Comparison of ENCODE assay signal across 34 cellular contexts in the genomic region with DNA sequence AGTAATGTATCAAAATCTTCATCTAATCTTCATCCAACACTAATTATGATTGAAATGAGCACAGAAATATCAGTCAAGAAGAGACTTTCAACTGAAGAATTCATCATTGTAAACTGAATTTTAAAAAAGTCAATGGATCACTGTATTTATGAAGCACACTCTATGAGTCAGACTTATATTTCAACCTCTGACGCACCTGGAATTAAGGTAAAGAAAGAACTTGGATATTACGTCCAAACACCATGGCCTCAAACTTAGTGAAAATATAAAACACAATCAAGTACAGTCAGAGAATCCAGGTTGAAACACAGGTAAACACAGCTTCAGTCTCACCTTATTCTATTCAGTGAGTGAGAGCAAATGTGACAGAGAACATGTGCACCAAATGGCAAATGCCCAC. TPM values are rescaled to one million over a fixed set of nuclear protein-coding genes. Genes with fewer than 3 reads are reported as not detected.
"Had no signal": no experiment of that assay in that cellular context is flagged by ENCODE, and none has a peak within 500 bp of the region (broad histone marks: within the 10 kb centered on the region; RNA-seq: fewer than 3 reads in every experiment).

No MANE protein-coding gene starts in this region.

- H3K9me3 ChIP-seq: ascending aorta, body of pancreas, breast epithelium had no signal

- H3K9me3 Mint-ChIP-seq: activated B cell treated with CpG ODN at 0.5 μM for 24 hours; activated CD4-positive, alpha-beta memory T cell treated with anti-CD3 and anti-CD28 coated beads, Interleukin-2, amount 10 ng/mL, durations not matched to agents 7 days and 5 days; activated naive CD4-positive, alpha-beta T cell treated with anti-CD3 and anti-CD28 coated beads, Interleukin-2, amount 10 ng/mL, durations not matched to agents 7 days and 5 days had no signal

- H3K4me3 ChIP-seq: ascending aorta, body of pancreas, breast epithelium had no signal

- DNase-seq: activated B cell treated with CpG ODN at 0.5 μM for 24 hours; activated CD4-positive, alpha-beta memory T cell treated with anti-CD3 and anti-CD28 coated beads, Interleukin-2, amount 10 ng/mL, durations not matched to agents 7 days and 5 days; activated CD4-positive, alpha-beta T cell treated with anti-CD3 and anti-CD28 coated beads for 48 hours; activated CD4-positive, CD25-positive, alpha-beta regulatory T cell treated with anti-CD3 and anti-CD28 coated beads, Interleukin-2, amount 50 U/mL, for 72 hours; activated CD8-positive, alpha-beta memory T cell treated with anti-CD3 and anti-CD28 coated beads for 24 hours; activated CD8-positive, alpha-beta memory T cell treated with anti-CD3 and anti-CD28 coated beads, Interleukin-2, amount 10 ng/mL, durations not matched to agents 7 days and 5 days; activated CD8-positive, alpha-beta memory T cell treated with anti-CD3 and anti-CD28 coated beads, Interleukin-2, amount 50 U/mL, for 48 hours; activated effector memory CD4-positive, alpha-beta T cell treated with Interleukin-2 at 50 U/mL for 16 hours; activated naive CD4-positive, alpha-beta T cell treated with anti-CD3 and anti-CD28 coated beads, Interleukin-2, amount 10 ng/mL, durations not matched to agents 7 days and 5 days; activated T-cell treated with anti-CD3 and anti-CD28 coated beads, Interleukin-2, amount 50 U/mL, for 48 hours; amygdala; body of pancreas; Kasumi-1; NCI-H1092 treated with DMSO at 0.1 percent for 48 hours; NCI-H1417; NCI-H146; NCI-H187; NCI-H2029 treated with DMSO at 0.1 percent for 48 hours; NCI-H2107; NCI-H2171; NCI-H510A; NCI-H526; NCI-H748 treated with DMSO at 0.1 percent for 48 hours; NK-92 treated with Interleukin-12 subunit alpha and Interleukin-12 subunit beta, amount 100 ng/mL, for 24 hours; Right ventricle myocardium superior; SW 1271; T-helper 1 cell; T-helper 2 cell; T-helper 9 cell had no signal

- ATAC-seq: activated CD8-positive, alpha-beta memory T cell treated with anti-CD3 and anti-CD28 coated beads, Interleukin-2, amount 10 ng/mL, durations not matched to agents 7 days and 5 days; body of pancreas had no signal

- H3K27ac Mint-ChIP-seq: activated B cell treated with CpG ODN at 0.5 μM for 24 hours; activated CD4-positive, alpha-beta memory T cell treated with anti-CD3 and anti-CD28 coated beads, Interleukin-2, amount 10 ng/mL, durations not matched to agents 7 days and 5 days; activated CD8-positive, alpha-beta memory T cell treated with anti-CD3 and anti-CD28 coated beads, Interleukin-2, amount 10 ng/mL, durations not matched to agents 7 days and 5 days; activated naive CD4-positive, alpha-beta T cell treated with anti-CD3 and anti-CD28 coated beads, Interleukin-2, amount 10 ng/mL, durations not matched to agents 7 days and 5 days; activated naive CD8-positive, alpha-beta T cell had no signal

- H3K27me3 Mint-ChIP-seq: activated B cell treated with CpG ODN at 0.5 μM for 24 hours; activated CD4-positive, alpha-beta memory T cell treated with anti-CD3 and anti-CD28 coated beads, Interleukin-2, amount 10 ng/mL, durations not matched to agents 7 days and 5 days; activated CD8-positive, alpha-beta memory T cell treated with anti-CD3 and anti-CD28 coated beads, Interleukin-2, amount 10 ng/mL, durations not matched to agents 7 days and 5 days; activated naive CD4-positive, alpha-beta T cell treated with anti-CD3 and anti-CD28 coated beads, Interleukin-2, amount 10 ng/mL, durations not matched to agents 7 days and 5 days; activated naive CD8-positive, alpha-beta T cell had no signal

- H3K27ac ChIP-seq: ascending aorta, body of pancreas, breast epithelium, VCaP had no signal

- H3K36me3 ChIP-seq: breast epithelium had no signal

- H3K36me3 Mint-ChIP-seq: activated naive CD4-positive, alpha-beta T cell treated with anti-CD3 and anti-CD28 coated beads, Interleukin-2, amount 10 ng/mL, durations not matched to agents 7 days and 5 days had no signal

- H3K4me3 Mint-ChIP-seq: activated CD4-positive, alpha-beta memory T cell treated with anti-CD3 and anti-CD28 coated beads, Interleukin-2, amount 10 ng/mL, durations not matched to agents 7 days and 5 days; activated CD8-positive, alpha-beta memory T cell treated with anti-CD3 and anti-CD28 coated beads, Interleukin-2, amount 10 ng/mL, durations not matched to agents 7 days and 5 days; activated naive CD4-positive, alpha-beta T cell treated with anti-CD3 and anti-CD28 coated beads, Interleukin-2, amount 10 ng/mL, durations not matched to agents 7 days and 5 days; activated naive CD8-positive, alpha-beta T cell had no signal

- H3K4me1 ChIP-seq: ascending aorta, breast epithelium had no signal

- H3K27me3 ChIP-seq: ascending aorta, body of pancreas, breast epithelium had no signal

RNA-seq across cellular contexts. Expression of a gene that starts 47.6 kb away (rescaled TPM):
- total RNA-seq: activated B cell treated with CpG ODN at 0.5 μM for 24 hours; activated CD4-positive, alpha-beta memory T cell treated with anti-CD3 and anti-CD28 coated beads, Interleukin-2, amount 10 ng/mL, durations not matched to agents 7 days and 5 days; activated CD8-positive, alpha-beta memory T cell treated with anti-CD3 and anti-CD28 coated beads, Interleukin-2, amount 10 ng/mL, durations not matched to agents 7 days and 5 days; ascending aorta; body of pancreas; OCI-LY7 had no signal
